Comparison of ENCODE assay signal across 14 cellular contexts in the genomic region with DNA sequence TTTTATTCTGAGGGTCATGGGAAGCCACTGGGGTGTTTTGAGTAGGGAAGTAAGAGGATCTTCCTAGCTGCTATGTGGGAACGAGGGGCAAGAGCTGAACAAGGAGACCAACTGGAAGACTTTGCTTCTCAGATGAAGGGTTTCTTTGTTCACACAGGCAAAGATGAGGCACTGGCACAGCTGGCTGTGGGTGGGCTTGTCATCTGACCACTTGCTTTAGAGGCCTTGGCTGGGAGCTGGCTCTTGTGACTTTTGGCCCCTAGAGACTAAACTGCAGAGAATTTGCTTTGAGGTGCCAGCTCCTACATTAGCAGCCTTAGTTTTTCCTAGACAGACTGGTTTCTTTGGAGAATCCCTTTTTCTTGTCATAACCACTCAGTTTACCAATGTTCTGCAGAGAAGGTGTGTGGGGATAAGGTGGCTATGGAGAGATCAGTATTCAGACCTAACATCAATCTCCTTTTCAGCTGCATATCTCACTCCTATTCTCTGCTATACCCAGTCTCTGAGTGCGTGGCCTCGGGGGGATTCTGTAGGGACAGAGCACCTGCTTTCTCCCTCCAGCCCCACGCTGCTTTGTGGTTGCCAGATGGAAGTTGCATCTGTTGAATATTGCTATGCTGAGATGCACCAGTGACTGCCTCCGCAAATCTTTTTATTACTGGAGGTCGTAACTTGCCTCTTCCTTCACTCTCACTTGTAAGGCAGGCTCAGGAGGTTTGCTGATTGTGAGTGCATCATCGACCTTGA. TPM values are rescaled to one million over a fixed set of nuclear protein-coding genes. Genes with fewer than 3 reads are reported as not detected.
DNase-seq lines count a peak whose midpoint lies in the region; ATAC-seq and TF ChIP-seq lines count a peak whose summit lies in the region.
"Had no signal": no experiment of that assay in that cellular context is flagged by ENCODE, and none has a peak within 500 bp of the region (broad histone marks: within the 10 kb centered on the region; RNA-seq: fewer than 3 reads in every experiment).

No MANE protein-coding gene starts in this region.

- H3K9me3 Mint-ChIP-seq in glutamatergic neuron (ENCODE audit: unreplicated experiment): peaks cover 10% of the 10 kb centered on the region

- no peaks in the 10 kb centered on the region; the same call in 1 of the 2 replicates for H3K79me2 ChIP-seq in OCI-LY1 (ENCODE audit: insufficient read depth, low read length)

- H3K27ac ChIP-seq in left ventricle myocardium inferior (replicated peaks) (peak overlapping the region; percentile 31), OCI-LY1 (ENCODE audit: low read depth, low read length, poor library complexity, severe bottlenecking) (peak overlapping the region; percentile 100), temporal lobe (ENCODE audit: low read depth, low read length) (peak overlapping the region; percentile 84)

- peak overlapping the region; percentile 68 for H3K9ac ChIP-seq in OCI-LY1 (ENCODE audit: low read length)

- no peak overlapping the region for H3K4me3 ChIP-seq in left ventricle myocardium inferior
- H3K4me3 ChIP-seq in OCI-LY1 (ENCODE audit: low read depth, low read length, poor library complexity, severe bottlenecking): peak overlapping the region; percentile 30
- H3K4me3 ChIP-seq: heart right ventricle, pancreas, Peyer's patch had no signal

- H3K4me2 ChIP-seq in OCI-LY1 (ENCODE audit: low read length): peak overlapping the region; percentile 66

- H3K36me3 ChIP-seq in left ventricle myocardium inferior: no peaks in the 10 kb centered on the region
- peaks cover 12% of the 10 kb centered on the region; the same call in 1 of the 2 replicates for H3K36me3 ChIP-seq in OCI-LY1 (ENCODE audit: insufficient read depth, low read length)
- H3K36me3 ChIP-seq: heart right ventricle, pancreas, Peyer's patch had no signal

- peaks cover 4% of the 10 kb centered on the region for H3K27me3 Mint-ChIP-seq in glutamatergic neuron (ENCODE audit: unreplicated experiment)

- H3K4me1 Mint-ChIP-seq in glutamatergic neuron (ENCODE audit: low read depth, unreplicated experiment): peaks cover 42% of the 10 kb centered on the region

- H3F3A ChIP-seq in OCI-LY1 (ENCODE audit: insufficient read depth, low read length): peaks cover 30% of the 10 kb centered on the region

- no peaks in the 10 kb centered on the region for H4K20me1 ChIP-seq in OCI-LY1 (ENCODE audit: insufficient read depth, low read length)

- TF ChIP-seq CTCF in left ventricle myocardium inferior (IDR thresholded peaks at IDR 0.05; ENCODE audit: borderline replicate concordance) (no peak), OCI-LY1 (IDR thresholded peaks at IDR 0.05; ENCODE audit: low read length) (no peak), glutamatergic neuron (IDR thresholded peaks at IDR 0.05; ENCODE audit: partially characterized antibody, unreplicated experiment) (no peak)

- peak overlapping the region; percentile 96 for H3K27ac Mint-ChIP-seq in glutamatergic neuron (ENCODE audit: unreplicated experiment)

- H3K9me3 ChIP-seq in left ventricle myocardium inferior (replicated peaks) (no peaks in the 10 kb centered on the region), OCI-LY1 (ENCODE audit: low read length) (peaks cover 10% of the 10 kb centered on the region)
- H3K9me3 ChIP-seq: heart right ventricle, pancreas, Peyer's patch had no signal

- DNase-seq in left ventricle myocardium inferior (no peak), cardiac septum (ENCODE audit: low spot score) (no peak), glutamatergic neuron (peak; percentile 65), GDM1 (lab: John Stamatoyannopoulos, UW) (no peak), COLO668 (lab: John Stamatoyannopoulos, UW; ENCODE audit: unreplicated experiment) (no peak)
- DNase-seq: amniotic stem cell; heart right ventricle; pancreas; stimulated activated naive CD4-positive, alpha-beta T cell treated with Interleukin-2 at 50 U/mL for 16 hours had no signal

- no peaks in the 10 kb centered on the region for H3K9me2 ChIP-seq in OCI-LY1 (ENCODE audit: low read depth, low read length)

- peaks cover 4% of the 10 kb centered on the region for H3K36me3 Mint-ChIP-seq in glutamatergic neuron (ENCODE audit: unreplicated experiment)

- no peaks in the 10 kb centered on the region for H3K27me3 ChIP-seq in left ventricle myocardium inferior (ENCODE audit: low read depth)
- H3K27me3 ChIP-seq in OCI-LY1 (ENCODE audit: insufficient read depth, low read length): no peaks in the 10 kb centered on the region
- H3K27me3 ChIP-seq: pancreas, Peyer's patch had no signal

- H3K4me3 Mint-ChIP-seq in glutamatergic neuron (ENCODE audit: unreplicated experiment): peak overlapping the region; percentile 71

- H3K4me1 ChIP-seq in left ventricle myocardium inferior (peaks cover 68% of the 10 kb centered on the region), OCI-LY1 (ENCODE audit: insufficient read depth, low read length, severe bottlenecking) (peaks cover 78% of the 10 kb centered on the region)
- H3K4me1 ChIP-seq: pancreas had no signal

- H2AFZ ChIP-seq in OCI-LY1 (ENCODE audit: low read length): no peak overlapping the region

- no peak for ATAC-seq in GM19397 (IDR thresholded peaks at IDR 0.05; ENCODE audit: unreplicated experiment)
- ATAC-seq: heart right ventricle, left lobe of liver, pancreas had no signal

- intact Hi-C loops in left ventricle myocardium inferior (cut with micrococcal nuclease): no loop called here
- intact Hi-C loops in cardiac septum (cut with DNase I): loop anchor here (5.0 to 10.0 kb wide), 3 partner anchors 33 to 173 kb away; no protein-coding TSS in a partner anchor

RNA-seq across cellular contexts. Expression of gene PPP2R5C, which starts 12.7 kb away (rescaled TPM):
- total RNA-seq in left ventricle myocardium inferior (198 TPM), cardiac septum (202 TPM), glutamatergic neuron (ENCODE audit: unreplicated experiment) (116 TPM), temporal lobe (101 TPM)

Comparison
In these comparisons a context has a peak if more than half of its experiments do, and no peak if none do; other contexts are left out.
1. H3K27ac ChIP-seq: peak in every context shown above with its lines; median percentile 100 in OCI-LY1; 84 in temporal lobe; 31 in left ventricle myocardium inferior.